In the genomic region with DNA sequence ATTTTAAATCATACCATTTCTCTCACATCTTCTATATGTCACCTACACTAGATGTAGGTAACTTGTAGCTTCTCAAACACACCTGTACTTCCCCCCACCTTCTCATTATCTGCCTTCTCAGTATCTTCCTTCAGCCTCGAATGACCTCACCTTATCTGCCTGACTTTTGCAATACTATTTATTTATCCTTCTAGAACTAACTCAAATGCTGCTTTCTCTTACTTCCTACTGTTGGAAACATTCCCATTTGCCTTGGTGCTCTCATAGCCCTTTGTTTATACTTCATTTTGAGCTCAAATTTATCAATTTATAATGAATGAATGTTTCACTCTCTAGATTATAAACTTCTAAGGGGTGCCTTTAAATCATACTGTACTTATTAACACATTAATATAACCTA, we compare ENCODE assay signal across 13 cellular contexts.
"Had no signal": no experiment of that assay in that cellular context is flagged by ENCODE, and none has a peak within 500 bp of the region (broad histone marks: within the 10 kb centered on the region; RNA-seq: fewer than 3 reads in every experiment).

No MANE protein-coding gene starts in this region.

- H3K4me1 ChIP-seq: esophagus squamous epithelium, neural progenitor cell, thyroid gland, uterus had no signal

- ATAC-seq: T-helper 17 cell had no signal

- H3K36me3 ChIP-seq: neural progenitor cell, ovary, thyroid gland, uterus had no signal

- DNase-seq: activated effector memory CD4-positive, alpha-beta T cell treated with anti-CD3 and anti-CD28 coated beads, Interleukin-2, amount 50 U/mL, for 16 hours; activated naive CD8-positive, alpha-beta T cell treated with anti-CD3 and anti-CD28 coated beads for 36 hours; activated T-cell treated with anti-CD3 and anti-CD28 coated beads, Interleukin-2, amount 50 U/mL, for 1 hour; dorsolateral prefrontal cortex; esophagus squamous epithelium; heart right ventricle; left ventricle myocardium inferior; ovary; stimulated activated CD4-positive, alpha-beta T cell treated with anti-CD3 and anti-CD28 coated beads, Interleukin-15, amount 100 ng/mL, for 24 hours; T-helper 17 cell; thyroid gland; uterus had no signal

- H3K27me3 ChIP-seq: dorsolateral prefrontal cortex, esophagus squamous epithelium, heart right ventricle, neural progenitor cell, ovary, thyroid gland, uterus had no signal

- H3K9me3 ChIP-seq: esophagus squamous epithelium, heart right ventricle, left ventricle myocardium inferior, ovary, thyroid gland, uterus had no signal

- H3K27ac ChIP-seq: dorsolateral prefrontal cortex, esophagus squamous epithelium, left ventricle myocardium inferior, neural progenitor cell, ovary, thyroid gland, uterus had no signal

- H3K4me3 ChIP-seq: dorsolateral prefrontal cortex, esophagus squamous epithelium, heart right ventricle, left ventricle myocardium inferior, neural progenitor cell, ovary, thyroid gland, uterus had no signal
